8 cellular contexts compared by ENCODE assay signal in genomic region chr2:109637749-109638570, GRCh38. TPM values are rescaled to one million over a fixed set of nuclear protein-coding genes. Genes with fewer than 3 reads are reported as not detected.
DNase-seq lines count a peak whose midpoint lies in the region; ATAC-seq, FAIRE-seq and TF ChIP-seq lines count a peak whose summit lies in the region.

No MANE protein-coding gene starts in this region.

- TF ChIP-seq CTCF in KMS-11 (conservative IDR thresholded peaks at IDR 0.05; ENCODE audit: low read depth, low read length): no peak
- TF ChIP-seq CTCF in fibroblast of villous mesenchyme (IDR thresholded peaks at IDR 0.05; ENCODE audit: insufficient read depth, low read depth, low read length): no peak

- H3K27ac ChIP-seq in KMS-11: peak overlapping the region; percentile 72

- H3K79me2 ChIP-seq in KMS-11 (ENCODE audit: insufficient read depth, low read depth): no peaks in the 10 kb centered on the region

- no peak for DNase-seq in GM18507 (ENCODE audit: extremely low spot score, insufficient read length, low read depth)
- peak; percentile 69 for DNase-seq in fibroblast of villous mesenchyme (ENCODE audit: low read depth)
- DNase-seq in hippocampal formation (lab: John Stamatoyannopoulos, UW): no peak
- no peak for DNase-seq in NCI-H1436 (lab: John Stamatoyannopoulos, UW)
- DNase-seq in AG20443 (ENCODE audit: low spot score): no peak
- DNase-seq in HUDEP-2 (lab: John Stamatoyannopoulos, UW; ENCODE audit: unreplicated experiment in 76 of 76): no peak

- peak overlapping the region; percentile 5; the same call in 1 of the 2 replicates for H3K9ac ChIP-seq in KMS-11

- H3K4me2 ChIP-seq in KMS-11: peak overlapping the region; percentile 60

- peak; percentile 91 for ATAC-seq in GM21723 (IDR thresholded peaks at IDR 0.05; ENCODE audit: unreplicated experiment)

- H2AFZ ChIP-seq in KMS-11 (ENCODE audit: low read depth): peak overlapping the region; percentile 73

- H3K4me3 ChIP-seq in KMS-11 (IDR thresholded peaks at IDR 0.05; ENCODE audit: insufficient read depth, low read depth, low read length): no peak overlapping the region
- no peak overlapping the region for H3K4me3 ChIP-seq in fibroblast of villous mesenchyme (ENCODE audit: low read depth, low read length)

- no peaks in the 10 kb centered on the region for H3K27me3 ChIP-seq in KMS-11 (ENCODE audit: insufficient read depth, low read depth)

- no peaks in the 10 kb centered on the region for H4K20me1 ChIP-seq in KMS-11 (ENCODE audit: insufficient read depth)

- H3K36me3 ChIP-seq in KMS-11 (ENCODE audit: insufficient read depth): no peaks in the 10 kb centered on the region

- H3K4me1 ChIP-seq in KMS-11 (ENCODE audit: low read depth, poor library complexity, severe bottlenecking): peaks cover 42% of the 10 kb centered on the region

- peak; percentile 75 for FAIRE-seq in GM18507 (lab: Jason Lieb, UNC)

RNA-seq across cellular contexts. Expression of gene SOWAHC, which starts 23.8 kb away (rescaled TPM):
- total RNA-seq in fibroblast of villous mesenchyme: 9.3 and 10.8 TPM in 2 replicates

RNA-seq across cellular contexts. Expression of gene SEPTIN10, which starts 24.2 kb away (rescaled TPM):
- total RNA-seq in fibroblast of villous mesenchyme: 73.1 and 83.3 TPM in 2 replicates
